Comparison of ENCODE assay signal across 8 cellular contexts in genomic region chr3:139202226-139202958, GRCh38.
A peak's percentile ranks its signal among the peaks of the same experiment; 100 is the strongest.
DNase-seq lines count a peak whose midpoint lies in the region; ATAC-seq and TF ChIP-seq lines count a peak whose summit lies in the region.

No MANE protein-coding gene starts in this region.

- no peaks in the 10 kb centered on the region for H3K9me3 ChIP-seq in DOHH2 (ENCODE audit: control insufficient read depth, insufficient read depth, low read length)
- no peaks in the 10 kb centered on the region for H3K9me3 ChIP-seq in heart left ventricle
- H3K9me3 ChIP-seq in gastroesophageal sphincter: no peaks in the 10 kb centered on the region

- ATAC-seq in GM21529 (IDR thresholded peaks at IDR 0.05; ENCODE audit: unreplicated experiment): peak; percentile 60
- ATAC-seq in heart left ventricle: peak in 3 of 4 donors; percentile 41 to 72 (median 49)
- no peak for ATAC-seq in gastroesophageal sphincter

- WGBS in heart left ventricle, 4 donors: 27 to 39% (median 31%) methylated on average over 4 to 5 of the region's 5 CpGs
- 42% methylated on average over 3 of the region's 5 CpGs; no CpG with 5 or more reads in 1 of the 2 donors for WGBS in gastroesophageal sphincter (ENCODE audit: low coverage in 1 of 2), 2 donors

- TF ChIP-seq CTCF in DOHH2 (IDR thresholded peaks at IDR 0.05; ENCODE audit: low read depth, low read length, poor library complexity, severe bottlenecking) (peak; percentile 18), heart left ventricle (IDR thresholded peaks at IDR 0.05) (peak in 4 of 12 donors; percentile 15 to 37 (median 22)), gastroesophageal sphincter (IDR thresholded peaks at IDR 0.05) (no peak)

- peak; percentile 26 for DNase-seq in NCI-H526 treated with DMSO at 0.1 percent for 48 hours (lab: John Stamatoyannopoulos, UW)
- DNase-seq in heart left ventricle: peak in 2 of 5 donors; percentile 20 to 41
- DNase-seq in epidermal melanocyte (ENCODE audit: insufficient read length, low spot score): no peak
- no peak for DNase-seq in amniotic stem cell (lab: John Stamatoyannopoulos, UW)
- DNase-seq in Kasumi-1 (lab: John Stamatoyannopoulos, UW): no peak

- no peak overlapping the region for H3K4me2 ChIP-seq in DOHH2 (ENCODE audit: low read length)

- H3K9me2 ChIP-seq in DOHH2 (replicated peaks; ENCODE audit: control insufficient read depth, low read length): no peaks in the 10 kb centered on the region

- H3K4me3 ChIP-seq in DOHH2 (ENCODE audit: low read length) (no peak overlapping the region), heart left ventricle (no peak overlapping the region), gastroesophageal sphincter (no peak overlapping the region)

- intact Hi-C loops in heart left ventricle (cut with DNase I): loop anchor here in 2 of 10 donors (10.0 kb wide), 2 partner anchors 88 to 122 kb away; no protein-coding TSS in a partner anchor

- H3K4me1 ChIP-seq in DOHH2 (ENCODE audit: control insufficient read depth, low read length) (no peaks in the 10 kb centered on the region), heart left ventricle (peaks cover 0 to 4% (median 0%) of the 10 kb centered on the region in 12 donors), gastroesophageal sphincter (peaks cover 0 to 8% (median 0%) of the 10 kb centered on the region in 3 donors)

- H3K36me3 ChIP-seq in DOHH2 (ENCODE audit: control insufficient read depth, low read length) (no peaks in the 10 kb centered on the region), heart left ventricle (no peaks in the 10 kb centered on the region), gastroesophageal sphincter (no peaks in the 10 kb centered on the region)

- H4K20me1 ChIP-seq in DOHH2 (ENCODE audit: control insufficient read depth, insufficient read depth, low read depth, low read length): no peaks in the 10 kb centered on the region

- no peak for TF ChIP-seq EP300 in gastroesophageal sphincter (IDR thresholded peaks at IDR 0.05)

- H3K27me3 ChIP-seq in DOHH2 (ENCODE audit: control insufficient read depth, low read length) (no peaks in the 10 kb centered on the region), heart left ventricle (no peaks in the 10 kb centered on the region), gastroesophageal sphincter (no peaks in the 10 kb centered on the region)

- H3K79me2 ChIP-seq in DOHH2 (ENCODE audit: control insufficient read depth, low read length): no peaks in the 10 kb centered on the region

- H3K27ac ChIP-seq in DOHH2 (ENCODE audit: low read depth, low read length) (no peak overlapping the region), heart left ventricle (no peak overlapping the region), gastroesophageal sphincter (no peak overlapping the region)

- no peaks in the 10 kb centered on the region for H3F3A ChIP-seq in DOHH2 (ENCODE audit: control insufficient read depth, insufficient read depth)

- no peak for TF ChIP-seq POLR2A in heart left ventricle (IDR thresholded peaks at IDR 0.05)
- no peak for TF ChIP-seq POLR2A in gastroesophageal sphincter (IDR thresholded peaks at IDR 0.05)
